In the genomic region with DNA sequence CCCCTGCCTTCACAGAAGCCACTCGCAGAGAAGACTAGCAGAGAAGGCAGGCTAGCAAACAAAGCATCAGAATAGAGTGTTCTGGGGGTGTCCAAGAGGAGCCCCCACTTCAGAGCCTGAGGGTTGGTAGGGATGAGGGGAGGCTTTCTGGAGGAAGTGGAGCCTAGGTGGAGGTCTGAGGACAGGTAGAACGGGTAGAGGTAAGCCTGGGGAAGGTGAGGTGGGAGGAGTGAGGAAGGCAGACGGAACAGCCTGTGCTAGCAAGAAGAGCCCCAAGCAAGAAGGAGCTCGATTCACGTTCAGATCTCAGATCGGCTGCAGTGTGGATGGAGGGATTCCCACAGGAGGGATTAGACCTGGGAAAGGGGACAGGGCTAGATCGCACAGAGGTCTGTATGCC, we compare ENCODE assay signal across 1 cellular context.
TF ChIP-seq lines count a peak whose summit lies in the region.

No MANE protein-coding gene starts in this region.

TF ChIP-seq in HCT116, 20 proteins besides CTCF, POLR2A, EP300 and RAD21:
- TF ChIP-seq, protein P1, sequence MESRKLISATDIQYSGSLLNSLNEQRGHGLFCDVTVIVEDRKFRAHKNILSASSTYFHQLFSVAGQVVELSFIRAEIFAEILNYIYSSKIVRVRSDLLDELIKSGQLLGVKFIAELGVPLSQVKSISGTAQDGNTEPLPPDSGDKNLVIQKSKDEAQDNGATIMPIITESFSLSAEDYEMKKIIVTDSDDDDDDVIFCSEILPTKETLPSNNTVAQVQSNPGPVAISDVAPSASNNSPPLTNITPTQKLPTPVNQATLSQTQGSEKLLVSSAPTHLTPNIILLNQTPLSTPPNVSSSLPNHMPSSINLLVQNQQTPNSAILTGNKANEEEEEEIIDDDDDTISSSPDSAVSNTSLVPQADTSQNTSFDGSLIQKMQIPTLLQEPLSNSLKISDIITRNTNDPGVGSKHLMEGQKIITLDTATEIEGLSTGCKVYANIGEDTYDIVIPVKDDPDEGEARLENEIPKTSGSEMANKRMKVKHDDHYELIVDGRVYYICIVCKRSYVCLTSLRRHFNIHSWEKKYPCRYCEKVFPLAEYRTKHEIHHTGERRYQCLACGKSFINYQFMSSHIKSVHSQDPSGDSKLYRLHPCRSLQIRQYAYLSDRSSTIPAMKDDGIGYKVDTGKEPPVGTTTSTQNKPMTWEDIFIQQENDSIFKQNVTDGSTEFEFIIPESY (IDR thresholded peaks at IDR 0.05; ENCODE audit: extremely low read depth, insufficient replicate concordance, low read length), result no peak
- TF ChIP-seq CBX3 (IDR thresholded peaks at IDR 0.05; ENCODE audit: low read depth) (no peak), SRF (IDR thresholded peaks at IDR 0.05; ENCODE audit: low read depth) (no peak), ZFX (IDR thresholded peaks at IDR 0.05) (no peak), YY1 (IDR thresholded peaks at IDR 0.05; ENCODE audit: extremely low read depth, insufficient replicate concordance, low read depth, low read length) (no peak), EZH2 (IDR thresholded peaks at IDR 0.05) (no peak), SIN3A (IDR thresholded peaks at IDR 0.05; ENCODE audit: low read depth) (no peak), ELF1 (IDR thresholded peaks at IDR 0.05; ENCODE audit: borderline replicate concordance, low read depth) (no peak), EGR1 (IDR thresholded peaks at IDR 0.05; ENCODE audit: low read depth) (no peak)
- TF ChIP-seq, protein P2, sequence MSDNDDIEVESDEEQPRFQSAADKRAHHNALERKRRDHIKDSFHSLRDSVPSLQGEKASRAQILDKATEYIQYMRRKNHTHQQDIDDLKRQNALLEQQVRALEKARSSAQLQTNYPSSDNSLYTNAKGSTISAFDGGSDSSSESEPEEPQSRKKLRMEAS (IDR thresholded peaks at IDR 0.05), result no peak
TF ChIP-seq in HCT116: peak in this region for 0.
